Comparison of ENCODE assay signal across 8 cellular contexts in genomic region chr22:50783033-50783880, GRCh38. TPM values are rescaled to one million over a fixed set of nuclear protein-coding genes. Genes with fewer than 3 reads are reported as not detected.
DNase-seq lines count a peak whose midpoint lies in the region; ATAC-seq, FAIRE-seq and TF ChIP-seq lines count a peak whose summit lies in the region.
"Not testable (repeated sequence)": the region's sequence is repeated elsewhere in the genome, so short reads cannot be mapped to it uniquely, and the experiment has no call there.

Gene RABL2B (minus strand): TSS chr22:50783636. CDS start chr22:50782294, 1,342 bp downstream.

- intact Hi-C loops in heart left ventricle (cut with DNase I); thyroid gland (cut with DNase I): not testable (repeated sequence)

- POLR2A ChIA-PET in T-cell (lab: Charles Lee): not testable (repeated sequence)

- not testable (repeated sequence) for H2BK12ac ChIP-seq in trophoblast cell (ENCODE audit: low read length)

- peaks cover 6 to 14% (median 10%) of the 10 kb centered on the region in 3 donors for H3K4me1 Mint-ChIP-seq in T-cell

- H3K27me3 ChIP-seq in adipocyte (replicated peaks; ENCODE audit: control insufficient read depth, insufficient read depth, low read length); heart left ventricle; trophoblast cell (ENCODE audit: insufficient read depth, low read length); thyroid gland: not testable (repeated sequence)

- peak within 1 kb of the TSS; percentile 43 for H4K12ac ChIP-seq in trophoblast cell (ENCODE audit: low read depth, low read length)

- H2AK5ac ChIP-seq in trophoblast cell (ENCODE audit: low read length): not testable (repeated sequence)

- not testable (repeated sequence) for H3K36me3 ChIP-seq in adipocyte (ENCODE audit: control insufficient read depth, insufficient read depth, low read length, severe bottlenecking); heart left ventricle; trophoblast cell (ENCODE audit: control insufficient read depth in 1 of 2, insufficient read depth in 2 of 2, low read length in 2 of 2); thyroid gland

- H4K8ac ChIP-seq in trophoblast cell (ENCODE audit: low read depth, low read length): peak within 1 kb of the TSS; percentile 73

- H2BK120ac ChIP-seq in trophoblast cell (ENCODE audit: insufficient read depth, low read length, poor library complexity): not testable (repeated sequence)

- not testable (repeated sequence) for H2AFZ ChIP-seq in trophoblast cell (ENCODE audit: insufficient read depth, low read length, poor library complexity)

- not testable (repeated sequence) for H3K79me2 ChIP-seq in trophoblast cell (ENCODE audit: control insufficient read depth, insufficient read depth, low read length, poor library complexity)

- peak within 1 kb of the TSS; percentile 55 for H4K91ac ChIP-seq in trophoblast cell (ENCODE audit: low read depth, low read length)

- not testable (repeated sequence) for H3K36me3 Mint-ChIP-seq in T-cell

- H3K4ac ChIP-seq in trophoblast cell (ENCODE audit: low read depth, low read length): not testable (repeated sequence)

- H3K14ac ChIP-seq in trophoblast cell (ENCODE audit: low read length): peak within 1 kb of the TSS; percentile 91

- FAIRE-seq in GM12891 (lab: Jason Lieb, UNC): peak; percentile 98

- not testable (repeated sequence) for H2BK5ac ChIP-seq in trophoblast cell (ENCODE audit: low read depth, low read length, poor library complexity)

- 0 to 1% (median 0%) methylated on average over 6 to 61 of the region's 77 CpGs; no CpG with 5 or more reads in 1 of the 4 donors for WGBS in heart left ventricle, 4 donors
- WGBS in trophoblast cell (ENCODE audit: extremely low coverage, insufficient coverage, insufficient read length): no CpG with 5 or more reads among the region's 77 CpGs
- 0% methylated on average over 2 of the region's 77 CpGs; no CpG with 5 or more reads in 1 of the 2 donors for WGBS in thyroid gland, 2 donors

- DNase-seq in GM12891 (ENCODE audit: insufficient read length, low spot score) (peak; percentile 88), NCI-H128 (lab: John Stamatoyannopoulos, UW; ENCODE audit: unreplicated experiment) (peak; percentile 78), T-cell (peak; percentile 72 to 94 (median 84)), adipocyte (ENCODE audit: low read depth) (peak; percentile 95), heart left ventricle (peak; percentile 88 to 94 (median 90)), trophoblast cell (peak; percentile 87 to 94), thyroid gland (peak; percentile 85 to 86)

- H3K4me1 ChIP-seq in adipocyte (ENCODE audit: control insufficient read depth, insufficient read depth, low read length); heart left ventricle; trophoblast cell (ENCODE audit: control insufficient read depth in 1 of 2, insufficient read depth in 2 of 2, low read length in 2 of 2); thyroid gland: not testable (repeated sequence)

- not testable (repeated sequence) for TF ChIP-seq POLR2A in GM12891 (IDR thresholded peaks at IDR 0.05; ENCODE audit: low read depth, low read length)
- peak in 1 of 2 donors; percentile 82 for TF ChIP-seq POLR2A in heart left ventricle (IDR thresholded peaks at IDR 0.05)
- peak in 1 of 2 donors; percentile 51 for TF ChIP-seq POLR2A in thyroid gland (IDR thresholded peaks at IDR 0.05)

- not testable (repeated sequence) for H3K27me3 Mint-ChIP-seq in T-cell

- H3K9ac ChIP-seq in adipocyte (ENCODE audit: low read length) (peak within 1 kb of the TSS; percentile 79), trophoblast cell (ENCODE audit: low read length) (peak within 1 kb of the TSS; percentile 66)

- peak; percentile 96 for ATAC-seq in HG02759 (IDR thresholded peaks at IDR 0.05; ENCODE audit: unreplicated experiment)
- peak; percentile 92 to 97 (median 95) for ATAC-seq in T-cell (replicated peaks in 1 of 4)
- peak; percentile 93 to 98 (median 98) for ATAC-seq in heart left ventricle

- peak within 1 kb of the TSS; percentile 79 to 88 for H3K27ac Mint-ChIP-seq in T-cell

- H3K9me3 Mint-ChIP-seq in T-cell: not testable (repeated sequence)

- H3K18ac ChIP-seq in trophoblast cell (ENCODE audit: low read length): not testable (repeated sequence)

- H3K4me3 Mint-ChIP-seq in T-cell: peak within 1 kb of the TSS; percentile 82 to 86 (median 85)

- not testable (repeated sequence) for H3K23ac ChIP-seq in trophoblast cell (ENCODE audit: low read length)

- peak within 1 kb of the TSS; percentile 75 for H3K4me2 ChIP-seq in trophoblast cell (ENCODE audit: low read length)

- peak within 1 kb of the TSS in 4 of 12 donors; percentile 22 to 54 (median 37) for H3K27ac ChIP-seq in heart left ventricle
- H3K27ac ChIP-seq in trophoblast cell (ENCODE audit: low read depth, low read length); thyroid gland: not testable (repeated sequence)

- not testable (repeated sequence) for H3K79me1 ChIP-seq in trophoblast cell (ENCODE audit: low read length)

- H3K4me3 ChIP-seq in adipocyte (ENCODE audit: low read length) (peak within 1 kb of the TSS; percentile 78), heart left ventricle (peak within 1 kb of the TSS; percentile 32 to 65 (median 58)), trophoblast cell (ENCODE audit: low read depth, low read length) (peak within 1 kb of the TSS; percentile 78), thyroid gland (replicated peaks in 1 of 3) (peak within 1 kb of the TSS in 2 of 3 donors; percentile 6 to 42)

- CTCF ChIA-PET in T-cell (lab: Charles Lee): not testable (repeated sequence)

- not testable (repeated sequence) for TF ChIP-seq CTCF in heart left ventricle (IDR thresholded peaks at IDR 0.05); thyroid gland (IDR thresholded peaks at IDR 0.05)

- not testable (repeated sequence) for H3K9me3 ChIP-seq in adipocyte (ENCODE audit: control insufficient read depth, low read length); heart left ventricle; trophoblast cell (ENCODE audit: insufficient read depth, low read depth, low read length); thyroid gland

RNA-seq across cellular contexts. Expression of gene RABL2B, which starts in this region (rescaled TPM):
- 16.5 TPM for polyA plus RNA-seq in GM12891 (2012; ENCODE audit: low read depth, missing spikeins)
- 10 to 100 TPM; 60.3 to 70.9 (median 64.4) TPM for total RNA-seq in T-cell
- 10 to 100 TPM in 1 of 9 donors, 1 to 10 TPM in 8; 3.8 to 12.7 (median 6.4) TPM for total RNA-seq in heart left ventricle
- polyA plus RNA-seq in heart left ventricle: 1 to 10 TPM; 6.7 to 9.1 TPM
- 21.8 and 22.7 TPM in 2 replicates for polyA plus RNA-seq in trophoblast cell (2013)
- total RNA-seq in thyroid gland: 10 to 100 TPM; 20.7 to 29.3 (median 27.0) TPM

Comparison
In these comparisons a context has a peak if more than half of its experiments do, and no peak if none do; other contexts are left out.
1. H3K4me3 ChIP-seq: peak in every context shown above with its lines; median percentile 78 in adipocyte; 78 in trophoblast cell; 58 in heart left ventricle; 24 in thyroid gland.